ENCODE assay signal across 12 cellular contexts in genomic region chrX:16867947-16868346, GRCh38. TPM values are rescaled to one million over a fixed set of nuclear protein-coding genes. Genes with fewer than 3 reads are reported as not detected.
DNase-seq lines count a peak whose midpoint lies in the region; ATAC-seq and TF ChIP-seq lines count a peak whose summit lies in the region.
"Had no signal": no experiment of that assay in that cellular context is flagged by ENCODE, and none has a peak within 500 bp of the region (broad histone marks: within the 10 kb centered on the region; RNA-seq: fewer than 3 reads in every experiment).

No MANE protein-coding gene starts in this region.

- H3K4me1 ChIP-seq in PC-3 (ENCODE audit: insufficient read depth, low read length) (peaks cover 22% of the 10 kb centered on the region), endodermal cell (ENCODE audit: control insufficient read depth, insufficient read depth, low read length) (no peaks in the 10 kb centered on the region), gastrocnemius medialis (peaks cover 11 to 17% of the 10 kb centered on the region in 2 donors), left ventricle myocardium inferior (peaks cover 46% of the 10 kb centered on the region)

- H3K36me3 Mint-ChIP-seq in activated CD4-positive, alpha-beta T cell treated with anti-CD3 and anti-CD28 coated beads, Interleukin-2, amount 10 ng/mL, durations not matched to agents 24 days and 14 days (ENCODE audit: low read depth) = peaks cover 20% of the 10 kb centered on the region
- H3K36me3 Mint-ChIP-seq in endodermal cell (ENCODE audit: low read depth) = peaks cover 51% of the 10 kb centered on the region

- WGBS in endodermal cell (ENCODE audit: insufficient coverage in 1 of 2, insufficient read length in 1 of 2), 2 experiments = 98% methylated on average over 4 of the region's 6 CpGs; no CpG with 5 or more reads in 1 of the 2 experiments

- no TSS peak for BruUV-seq in PC-3 (replicated peaks; lab: Mats Ljungman, UMichigan)

- in situ Hi-C loops in gastrocnemius medialis (cut with MboI; ENCODE audit: low sequenced_read_pairs in 4 of 4) = no loop called here

- POLR2A ChIA-PET in PC-3 (lab: Charles Lee; ENCODE audit: unreplicated experiment) = no interaction called here

- H3K27me3 Mint-ChIP-seq in activated CD4-positive, alpha-beta T cell treated with anti-CD3 and anti-CD28 coated beads, Interleukin-2, amount 10 ng/mL, durations not matched to agents 24 days and 14 days = no peaks in the 10 kb centered on the region
- H3K27me3 Mint-ChIP-seq in endodermal cell (ENCODE audit: insufficient read depth) = peaks cover 9% of the 10 kb centered on the region

- H3K4me3 Mint-ChIP-seq in activated CD4-positive, alpha-beta T cell treated with anti-CD3 and anti-CD28 coated beads, Interleukin-2, amount 10 ng/mL, durations not matched to agents 24 days and 14 days = peak overlapping the region; percentile 97
- peak overlapping the region; percentile 96 for H3K4me3 Mint-ChIP-seq in endodermal cell

- no peaks in the 10 kb centered on the region for H3F3A ChIP-seq in PC-3 (ENCODE audit: low read length, unreplicated experiment)

- no peaks in the 10 kb centered on the region for H3K9me3 Mint-ChIP-seq in activated CD4-positive, alpha-beta T cell treated with anti-CD3 and anti-CD28 coated beads, Interleukin-2, amount 10 ng/mL, durations not matched to agents 24 days and 14 days
- H3K9me3 Mint-ChIP-seq in endodermal cell = no peaks in the 10 kb centered on the region

- no peak for TF ChIP-seq CTCF in PC-3 (conservative IDR thresholded peaks at IDR 0.05; ENCODE audit: low read depth, low read length)
- no peak for TF ChIP-seq CTCF in endodermal cell (conservative IDR thresholded peaks at IDR 0.05)
- no peak for TF ChIP-seq CTCF in gastrocnemius medialis (IDR thresholded peaks at IDR 0.05 in 4 of 5, conservative IDR thresholded peaks at IDR 0.05 in 1 of 5)
- no peak for TF ChIP-seq CTCF in left ventricle myocardium inferior (IDR thresholded peaks at IDR 0.05; ENCODE audit: borderline replicate concordance)

- peak overlapping the region; percentile 97 for H3K4me2 ChIP-seq in PC-3 (ENCODE audit: low read length)

- no peak overlapping the region for H3K9ac ChIP-seq in PC-3 (ENCODE audit: low read length)
- no peak overlapping the region for H3K9ac ChIP-seq in endodermal cell (ENCODE audit: extremely low read depth, low read length, poor library complexity, severe bottlenecking)

- peaks cover 21% of the 10 kb centered on the region for H3K36me3 ChIP-seq in PC-3 (ENCODE audit: low read depth, low read length)
- H3K36me3 ChIP-seq in endodermal cell (ENCODE audit: control insufficient read depth, insufficient read depth, low read length) = peaks cover 18% of the 10 kb centered on the region
- no peaks in the 10 kb centered on the region for H3K36me3 ChIP-seq in gastrocnemius medialis
- H3K36me3 ChIP-seq in left ventricle myocardium inferior = no peaks in the 10 kb centered on the region
- H3K36me3 ChIP-seq: transverse colon had no signal

- peaks cover 17% of the 10 kb centered on the region for H3K4me1 Mint-ChIP-seq in activated CD4-positive, alpha-beta T cell treated with anti-CD3 and anti-CD28 coated beads, Interleukin-2, amount 10 ng/mL, durations not matched to agents 24 days and 14 days
- H3K4me1 Mint-ChIP-seq in endodermal cell = peaks cover 37% of the 10 kb centered on the region

- H3K9me2 ChIP-seq in PC-3 (replicated peaks; ENCODE audit: low read length) = no peaks in the 10 kb centered on the region

- no peak for TF ChIP-seq POLR2A in gastrocnemius medialis (IDR thresholded peaks at IDR 0.05)

- peaks cover 70% of the 10 kb centered on the region for H3K79me2 ChIP-seq in PC-3 (ENCODE audit: low read length)

- H3K9me3 ChIP-seq in PC-3 (ENCODE audit: low read length) (no peaks in the 10 kb centered on the region), endodermal cell (ENCODE audit: control insufficient read depth, low read length) (no peaks in the 10 kb centered on the region), gastrocnemius medialis (no peaks in the 10 kb centered on the region), left ventricle myocardium inferior (replicated peaks) (no peaks in the 10 kb centered on the region)
- H3K9me3 ChIP-seq: transverse colon had no signal

- H3K27ac Mint-ChIP-seq in activated CD4-positive, alpha-beta T cell treated with anti-CD3 and anti-CD28 coated beads, Interleukin-2, amount 10 ng/mL, durations not matched to agents 24 days and 14 days = no peak overlapping the region
- H3K27ac Mint-ChIP-seq in endodermal cell = no peak overlapping the region

- peaks cover 36% of the 10 kb centered on the region for H4K20me1 ChIP-seq in PC-3 (ENCODE audit: low read length)

- intact Hi-C loops in activated CD4-positive, alpha-beta T cell treated with anti-CD3 and anti-CD28 coated beads, Interleukin-2, amount 10 ng/mL, durations not matched to agents 24 days and 14 days (cut with micrococcal nuclease) = loop anchor here (2.0 to 5.0 kb wide), 2 partner anchors 41 to 147 kb away; no protein-coding TSS in a partner anchor
- intact Hi-C loops in PC-3 (cut with micrococcal nuclease) = no loop called here
- intact Hi-C loops in gastrocnemius medialis (cut with DNase I; ENCODE audit: low total_unique reads) = loop anchor here (10.0 kb wide), 1 partner anchor 1373 kb away; the partner anchor contains the start of gene PIR
- intact Hi-C loops in left ventricle myocardium inferior (cut with micrococcal nuclease) = no loop called here

- H3K27ac ChIP-seq in PC-3 (ENCODE audit: low read length) = no peak overlapping the region
- no peak overlapping the region for H3K27ac ChIP-seq in endodermal cell (ENCODE audit: low read depth, low read length)
- H3K27ac ChIP-seq in gastrocnemius medialis = peak overlapping the region in 3 of 4 donors; percentile 95 to 98 (median 95)
- H3K27ac ChIP-seq in left ventricle myocardium inferior (replicated peaks) = no peak overlapping the region

- ATAC-seq in PC-3 (no peak), gastrocnemius medialis (no peak), HG03520 (IDR thresholded peaks at IDR 0.05; ENCODE audit: unreplicated experiment) (no peak)

- CTCF ChIA-PET in PC-3 (lab: Charles Lee) = interaction anchor here (0.6 kb wide), 1 partner anchor 22 kb away, joined by 3 read pairs; no protein-coding TSS in a partner anchor

- no peak for DNase-seq in activated CD4-positive, alpha-beta T cell treated with anti-CD3 and anti-CD28 coated beads, Interleukin-2, amount 10 ng/mL, durations not matched to agents 24 days and 14 days
- DNase-seq in activated CD4-positive, alpha-beta T cell treated with anti-CD3 and anti-CD28 coated beads for 48 hours = no peak
- DNase-seq in PC-3 (no peak), endodermal cell (no peak), gastrocnemius medialis (no peak), left ventricle myocardium inferior (no peak), 8988T (no peak)
- DNase-seq: activated CD4-positive, alpha-beta T cell treated with anti-CD3 and anti-CD28 coated beads for 4 hours; caudate nucleus; stimulated activated CD4-positive, alpha-beta T cell treated with anti-CD3 and anti-CD28 coated beads, Interleukin-2, amount 100 ng/mL, for 48 hours; transverse colon had no signal

- H3K4me3 ChIP-seq in PC-3 (ENCODE audit: low read length) = peak overlapping the region; percentile 87
- peak overlapping the region; percentile 88 for H3K4me3 ChIP-seq in endodermal cell (ENCODE audit: low read length)
- H3K4me3 ChIP-seq in gastrocnemius medialis = peak overlapping the region in 3 of 4 donors; percentile 62 to 84 (median 70)
- no peak overlapping the region for H3K4me3 ChIP-seq in left ventricle myocardium inferior

- H2AFZ ChIP-seq in PC-3 (ENCODE audit: low read length) = no peak overlapping the region

- no peaks in the 10 kb centered on the region for H3K27me3 ChIP-seq in PC-3 (ENCODE audit: low read length)
- H3K27me3 ChIP-seq in endodermal cell (ENCODE audit: control insufficient read depth, insufficient read depth, low read length, poor library complexity, severe bottlenecking) = no peaks in the 10 kb centered on the region
- no peaks in the 10 kb centered on the region for H3K27me3 ChIP-seq in gastrocnemius medialis
- H3K27me3 ChIP-seq in left ventricle myocardium inferior (ENCODE audit: low read depth) = no peaks in the 10 kb centered on the region
- H3K27me3 ChIP-seq: transverse colon had no signal

RNA-seq across cellular contexts. Expression of gene RBBP7, which starts 2.2 kb away (rescaled TPM):
- total RNA-seq in activated CD4-positive, alpha-beta T cell treated with anti-CD3 and anti-CD28 coated beads, Interleukin-2, amount 10 ng/mL, durations not matched to agents 24 days and 14 days = 136 and 137 TPM in 2 replicates
- 153 and 155 TPM in 2 replicates for total RNA-seq in PC-3 (2014; rRNA removed)
- 100 to 1,000 TPM; 135 to 239 TPM for total RNA-seq in endodermal cell
- polyA plus RNA-seq in endodermal cell (2013, experiment 1 of 2) = 124 TPM
- 120 TPM for polyA plus RNA-seq in endodermal cell (2013, experiment 2 of 2)
- 100 to 1,000 TPM in 3 of 4 donors, 10 to 100 TPM in 1; 95.0 to 325 (median 151) TPM for total RNA-seq in gastrocnemius medialis
- 115 TPM for total RNA-seq in left ventricle myocardium inferior

Comparison
In these comparisons a context has a peak if more than half of its experiments do, and no peak if none do; other contexts are left out.
1. H3K27ac ChIP-seq: peak in gastrocnemius medialis (3 of 4); none in PC-3 (single experiment), endodermal cell (single experiment) and left ventricle myocardium inferior (single experiment).
2. intact Hi-C loops: an anchor here in activated CD4-positive, alpha-beta T cell treated with anti-CD3 and anti-CD28 coated beads, Interleukin-2, amount 10 ng/mL, durations not matched to agents 24 days and 14 days (2.0 to 5.0 kb wide) and gastrocnemius medialis (10.0 kb wide); none called in PC-3 and left ventricle myocardium inferior.